In genomic region chr4:182144621-182145359, GRCh38 we compare ENCODE assay signal across 8 cellular contexts.
DNase-seq lines count a peak whose midpoint lies in the region; ATAC-seq and TF ChIP-seq lines count a peak whose summit lies in the region.

No MANE protein-coding gene starts in this region.

- peaks cover 34% of the 10 kb centered on the region for H3K4me1 Mint-ChIP-seq in type B pancreatic cell (ENCODE audit: unreplicated experiment)

- peak overlapping the region; percentile 98 for H3K27ac Mint-ChIP-seq in type B pancreatic cell

- no peaks in the 10 kb centered on the region for H3K36me3 Mint-ChIP-seq in type B pancreatic cell

- DNase-seq in DMS53 (lab: John Stamatoyannopoulos, UW) (peak; percentile 68), DMS53 treated with DMSO at 0.1 percent for 48 hours (lab: John Stamatoyannopoulos, UW; ENCODE audit: unreplicated experiment) (no peak), astrocyte of the spinal cord (ENCODE audit: low read depth, low spot score) (peak; percentile 6), left lobe of liver (ENCODE audit: low spot score) (no peak), type B pancreatic cell (ENCODE audit: extremely low spot score, unreplicated experiment) (no peak), cerebellar nuclear complex (lab: John Stamatoyannopoulos, UW) (no peak)
- no peak for DNase-seq in NK-92 treated with Interleukin-12 subunit alpha and Interleukin-12 subunit beta, amount 100 ng/mL, for 24 hours (lab: John Stamatoyannopoulos, UW)

- peak overlapping the region; percentile 99 for H3K4me3 Mint-ChIP-seq in type B pancreatic cell

- in situ Hi-C loops in astrocyte of the spinal cord (cut with HindIII; ENCODE audit: low sequenced_read_pairs), result no loop called here

- TF ChIP-seq CTCF in astrocyte of the spinal cord (IDR thresholded peaks at IDR 0.05; ENCODE audit: low read depth, low read length) (no peak), type B pancreatic cell (conservative IDR thresholded peaks at IDR 0.05) (no peak)

- peak overlapping the region; percentile 80 for H3K4me3 ChIP-seq in astrocyte of the spinal cord (ENCODE audit: low read depth, low read length)

- no peaks in the 10 kb centered on the region for H3K9me3 Mint-ChIP-seq in type B pancreatic cell

- H3K27me3 Mint-ChIP-seq in type B pancreatic cell, result peaks cover 51% of the 10 kb centered on the region

- ATAC-seq in HG03378 (IDR thresholded peaks at IDR 0.05; ENCODE audit: unreplicated experiment) (peak; percentile 41), left lobe of liver (peak; percentile 56)

Comparison
In these comparisons a context has a peak if more than half of its experiments do, and no peak if none do; other contexts are left out.
1. DNase-seq: peak in DMS53 (single experiment) and astrocyte of the spinal cord (single experiment); none in DMS53 treated with DMSO at 0.1 percent for 48 hours (single experiment), left lobe of liver (single experiment), type B pancreatic cell (single experiment), NK-92 treated with Interleukin-12 subunit alpha and Interleukin-12 subunit beta, amount 100 ng/mL, for 24 hours (single experiment) and cerebellar nuclear complex (0 of 2).